ENCODE assay signal across 1 cellular context in the genomic region with DNA sequence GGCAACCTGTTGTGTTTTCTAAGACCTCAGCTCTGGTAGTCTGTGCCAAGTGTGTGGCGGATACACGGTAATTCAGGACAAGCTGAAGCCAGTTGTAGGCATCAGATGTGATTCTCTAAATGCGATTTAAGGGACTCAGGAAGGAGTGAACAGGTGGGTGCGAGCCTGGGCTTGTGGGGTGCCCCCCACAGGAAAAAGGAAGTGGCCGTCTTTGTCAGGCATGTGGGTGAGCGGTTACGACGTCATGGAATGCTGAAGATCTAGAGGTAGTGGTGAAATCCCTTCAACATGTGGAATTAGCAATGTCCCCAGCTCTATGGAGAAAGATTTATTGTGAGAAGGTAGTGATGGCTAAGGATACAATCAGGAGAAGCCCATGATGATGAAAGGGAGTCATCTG.
TF ChIP-seq lines count a peak whose summit lies in the region.

No MANE protein-coding gene starts in this region.

TF ChIP-seq in HEK293, 187 proteins besides CTCF, POLR2A, EP300 and RAD21:
- TF ChIP-seq SCRT1 (tag by site-specific recombination; IDR thresholded peaks at IDR 0.05; ENCODE audit: borderline replicate concordance) (no peak), SCRT2 (tag by site-specific recombination; IDR thresholded peaks at IDR 0.05) (0 out of 2 replicates have a peak, but pooled peaks have one; percentile 19)
